In genomic region chr11:62105611-62106245, GRCh38 we compare ENCODE assay signal across 1 cellular context.
TF ChIP-seq lines count a peak whose summit lies in the region.

No MANE protein-coding gene starts in this region.

TF ChIP-seq in HepG2, 621 proteins besides CTCF, POLR2A, EP300 and RAD21:
- TF ChIP-seq RERE (CRISPR knock-in tag; IDR thresholded peaks at IDR 0.05; ENCODE audit: low read depth) (no peak), MIER2 (CRISPR knock-in tag; IDR thresholded peaks at IDR 0.05) (no peak), SIX1 (CRISPR knock-in tag; IDR thresholded peaks at IDR 0.05; ENCODE audit: borderline replicate concordance) (no peak), ARNT (IDR thresholded peaks at IDR 0.05) (no peak), ZNF7 (CRISPR knock-in tag; IDR thresholded peaks at IDR 0.05) (no peak), TAF1 (CRISPR knock-in tag; IDR thresholded peaks at IDR 0.05) (no peak), GLI4 (CRISPR knock-in tag; IDR thresholded peaks at IDR 0.05; ENCODE audit: borderline replicate concordance) (no peak), POLR2G (IDR thresholded peaks at IDR 0.05; ENCODE audit: low read depth, low read length) (no peak), ZNF383 (CRISPR knock-in tag; IDR thresholded peaks at IDR 0.05; ENCODE audit: borderline replicate concordance) (no peak), HOXA7 (CRISPR knock-in tag; IDR thresholded peaks at IDR 0.05) (no peak), ZNF557 (CRISPR knock-in tag; IDR thresholded peaks at IDR 0.05) (no peak), RBFOX2 (IDR thresholded peaks at IDR 0.05; ENCODE audit: low read depth, low read length) (no peak), RBAK (CRISPR knock-in tag; IDR thresholded peaks at IDR 0.05) (no peak), ZNF496 (CRISPR knock-in tag; IDR thresholded peaks at IDR 0.05; ENCODE audit: insufficient replicate concordance) (no peak), ZNF878 (CRISPR knock-in tag; IDR thresholded peaks at IDR 0.05) (no peak), ZNF546 (CRISPR knock-in tag; conservative IDR thresholded peaks at IDR 0.05) (no peak), ZZZ3 (CRISPR knock-in tag; IDR thresholded peaks at IDR 0.05; ENCODE audit: borderline replicate concordance) (no peak), HNF4A (CRISPR knock-in tag; IDR thresholded peaks at IDR 0.05) (no peak)
- TF ChIP-seq, protein P1, sequence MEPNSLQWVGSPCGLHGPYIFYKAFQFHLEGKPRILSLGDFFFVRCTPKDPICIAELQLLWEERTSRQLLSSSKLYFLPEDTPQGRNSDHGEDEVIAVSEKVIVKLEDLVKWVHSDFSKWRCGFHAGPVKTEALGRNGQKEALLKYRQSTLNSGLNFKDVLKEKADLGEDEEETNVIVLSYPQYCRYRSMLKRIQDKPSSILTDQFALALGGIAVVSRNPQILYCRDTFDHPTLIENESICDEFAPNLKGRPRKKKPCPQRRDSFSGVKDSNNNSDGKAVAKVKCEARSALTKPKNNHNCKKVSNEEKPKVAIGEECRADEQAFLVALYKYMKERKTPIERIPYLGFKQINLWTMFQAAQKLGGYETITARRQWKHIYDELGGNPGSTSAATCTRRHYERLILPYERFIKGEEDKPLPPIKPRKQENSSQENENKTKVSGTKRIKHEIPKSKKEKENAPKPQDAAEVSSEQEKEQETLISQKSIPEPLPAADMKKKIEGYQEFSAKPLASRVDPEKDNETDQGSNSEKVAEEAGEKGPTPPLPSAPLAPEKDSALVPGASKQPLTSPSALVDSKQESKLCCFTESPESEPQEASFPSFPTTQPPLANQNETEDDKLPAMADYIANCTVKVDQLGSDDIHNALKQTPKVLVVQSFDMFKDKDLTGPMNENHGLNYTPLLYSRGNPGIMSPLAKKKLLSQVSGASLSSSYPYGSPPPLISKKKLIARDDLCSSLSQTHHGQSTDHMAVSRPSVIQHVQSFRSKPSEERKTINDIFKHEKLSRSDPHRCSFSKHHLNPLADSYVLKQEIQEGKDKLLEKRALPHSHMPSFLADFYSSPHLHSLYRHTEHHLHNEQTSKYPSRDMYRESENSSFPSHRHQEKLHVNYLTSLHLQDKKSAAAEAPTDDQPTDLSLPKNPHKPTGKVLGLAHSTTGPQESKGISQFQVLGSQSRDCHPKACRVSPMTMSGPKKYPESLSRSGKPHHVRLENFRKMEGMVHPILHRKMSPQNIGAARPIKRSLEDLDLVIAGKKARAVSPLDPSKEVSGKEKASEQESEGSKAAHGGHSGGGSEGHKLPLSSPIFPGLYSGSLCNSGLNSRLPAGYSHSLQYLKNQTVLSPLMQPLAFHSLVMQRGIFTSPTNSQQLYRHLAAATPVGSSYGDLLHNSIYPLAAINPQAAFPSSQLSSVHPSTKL (CRISPR knock-in tag; IDR thresholded peaks at IDR 0.05), result no peak
